In genomic region chr2:185291035-185291647, GRCh38 we compare ENCODE assay signal across 8 cellular contexts.
A peak's percentile ranks its signal among the peaks of the same experiment; 100 is the strongest.
DNase-seq lines count a peak whose midpoint lies in the region; ATAC-seq, FAIRE-seq and TF ChIP-seq lines count a peak whose summit lies in the region.

No MANE protein-coding gene starts in this region.

- no peak for FAIRE-seq in small intestine (lab: Jason Lieb, UNC)

- no peak overlapping the region for H3K9ac ChIP-seq in SU-DHL-6 (ENCODE audit: low read length)

- POLR2A ChIA-PET in activated CD4-positive, alpha-beta T cell treated with anti-CD3 and anti-CD28 coated beads, Interleukin-2, amount 10 ng/mL, durations not matched to agents 7 days and 5 days (lab: Charles Lee): no interaction called here

- no peaks in the 10 kb centered on the region for H3F3A ChIP-seq in SU-DHL-6 (ENCODE audit: insufficient read depth)

- H3K9me3 Mint-ChIP-seq in activated CD4-positive, alpha-beta T cell treated with anti-CD3 and anti-CD28 coated beads, Interleukin-2, amount 10 ng/mL, durations not matched to agents 7 days and 5 days: no peaks in the 10 kb centered on the region

- no peak overlapping the region for H3K4me2 ChIP-seq in SU-DHL-6 (ENCODE audit: low read depth, low read length, poor library complexity, severe bottlenecking)

- H2AFZ ChIP-seq in SU-DHL-6 (ENCODE audit: low read depth, low read length, severe bottlenecking): no peak overlapping the region

- WGBS in small intestine, 3 donors: 45 to 57% (median 46%) methylated on average over 7 of the region's 7 CpGs

- H3K27me3 Mint-ChIP-seq in activated CD4-positive, alpha-beta T cell treated with anti-CD3 and anti-CD28 coated beads, Interleukin-2, amount 10 ng/mL, durations not matched to agents 7 days and 5 days: no peaks in the 10 kb centered on the region

- H4K20me1 ChIP-seq in SU-DHL-6 (ENCODE audit: low read depth, low read length): no peaks in the 10 kb centered on the region

- H3K9me3 ChIP-seq in SU-DHL-6 (ENCODE audit: insufficient read depth, low read length): no peaks in the 10 kb centered on the region
- no peaks in the 10 kb centered on the region for H3K9me3 ChIP-seq in small intestine (ENCODE audit: control insufficient read depth, low read depth)

- ATAC-seq in GM21723 (IDR thresholded peaks at IDR 0.05; ENCODE audit: unreplicated experiment): peak; percentile 99

- peak; percentile 10 for DNase-seq in activated CD4-positive, alpha-beta T cell treated with anti-CD3 and anti-CD28 coated beads, Interleukin-2, amount 10 ng/mL, durations not matched to agents 7 days and 5 days
- DNase-seq in activated CD4-positive, alpha-beta T cell treated with anti-CD3 and anti-CD28 coated beads, Interleukin-2, amount 50 U/mL, for 4 hours: no peak
- DNase-seq in HS-5 (ENCODE audit: low read depth) (peak; percentile 5), foreskin melanocyte (peak; percentile 21), small intestine (peak; percentile 55)
- DNase-seq in activated effector memory CD4-positive, alpha-beta T cell treated with Interleukin-2 at 50 U/mL for 16 hours: no peak

- H3K27ac Mint-ChIP-seq in activated CD4-positive, alpha-beta T cell treated with anti-CD3 and anti-CD28 coated beads, Interleukin-2, amount 10 ng/mL, durations not matched to agents 7 days and 5 days: no peak overlapping the region

- no peaks in the 10 kb centered on the region for H3K4me1 ChIP-seq in small intestine (ENCODE audit: control insufficient read depth in 2 of 2, insufficient read depth in 1 of 2, low read depth in 1 of 2, low read length in 1 of 2)

- H3K27me3 ChIP-seq in SU-DHL-6 (ENCODE audit: low read length) (no peaks in the 10 kb centered on the region), small intestine (ENCODE audit: control insufficient read depth in 2 of 2, insufficient read depth in 2 of 2, low read length in 2 of 2) (no peaks in the 10 kb centered on the region)

- H3K4me1 Mint-ChIP-seq in activated CD4-positive, alpha-beta T cell treated with anti-CD3 and anti-CD28 coated beads, Interleukin-2, amount 10 ng/mL, durations not matched to agents 7 days and 5 days: no peaks in the 10 kb centered on the region

- H3K9me2 ChIP-seq in SU-DHL-6 (replicated peaks; ENCODE audit: insufficient read depth, low read length): no peaks in the 10 kb centered on the region

- no peak overlapping the region for H3K4me3 ChIP-seq in SU-DHL-6 (ENCODE audit: insufficient read depth, low read length, poor library complexity, severe bottlenecking)
- no peak overlapping the region for H3K4me3 ChIP-seq in small intestine (ENCODE audit: low read depth in 1 of 2, low read length in 2 of 2)

- no peak overlapping the region for H3K27ac ChIP-seq in SU-DHL-6 (ENCODE audit: low read depth, low read length)
- no peak overlapping the region for H3K27ac ChIP-seq in small intestine (ENCODE audit: low read depth in 1 of 2, low read length in 1 of 2)

- TF ChIP-seq CTCF in SU-DHL-6 (IDR thresholded peaks at IDR 0.05; ENCODE audit: insufficient read depth, low read length, poor library complexity, severe bottlenecking): peak; percentile 52

- H3K4me3 Mint-ChIP-seq in activated CD4-positive, alpha-beta T cell treated with anti-CD3 and anti-CD28 coated beads, Interleukin-2, amount 10 ng/mL, durations not matched to agents 7 days and 5 days: no peak overlapping the region

- no peaks in the 10 kb centered on the region for H3K79me2 ChIP-seq in SU-DHL-6 (ENCODE audit: insufficient read depth, low read length)

- no peaks in the 10 kb centered on the region for H3K36me3 Mint-ChIP-seq in activated CD4-positive, alpha-beta T cell treated with anti-CD3 and anti-CD28 coated beads, Interleukin-2, amount 10 ng/mL, durations not matched to agents 7 days and 5 days (ENCODE audit: low read depth)

- H3K36me3 ChIP-seq in SU-DHL-6 (ENCODE audit: low read length) (no peaks in the 10 kb centered on the region), small intestine (ENCODE audit: control insufficient read depth in 2 of 2, insufficient read depth in 2 of 2, low read length in 2 of 2) (no peaks in the 10 kb centered on the region)

- CTCF ChIA-PET in activated CD4-positive, alpha-beta T cell treated with anti-CD3 and anti-CD28 coated beads, Interleukin-2, amount 10 ng/mL, durations not matched to agents 7 days and 5 days (lab: Charles Lee): interaction anchor here (0.8 kb wide), 1 partner anchor 26 kb away, joined by 3 read pairs; no protein-coding TSS in a partner anchor

Comparison
In these comparisons a context has a peak if more than half of its experiments do, and no peak if none do; other contexts are left out.
1. DNase-seq: peak in activated CD4-positive, alpha-beta T cell treated with anti-CD3 and anti-CD28 coated beads, Interleukin-2, amount 10 ng/mL, durations not matched to agents 7 days and 5 days (single experiment), HS-5 (single experiment), foreskin melanocyte (single experiment) and small intestine (single experiment); none in activated CD4-positive, alpha-beta T cell treated with anti-CD3 and anti-CD28 coated beads, Interleukin-2, amount 50 U/mL, for 4 hours (0 of 2) and activated effector memory CD4-positive, alpha-beta T cell treated with Interleukin-2 at 50 U/mL for 16 hours (single experiment).